Comparison of ENCODE assay signal across 1 cellular context in the genomic region with DNA sequence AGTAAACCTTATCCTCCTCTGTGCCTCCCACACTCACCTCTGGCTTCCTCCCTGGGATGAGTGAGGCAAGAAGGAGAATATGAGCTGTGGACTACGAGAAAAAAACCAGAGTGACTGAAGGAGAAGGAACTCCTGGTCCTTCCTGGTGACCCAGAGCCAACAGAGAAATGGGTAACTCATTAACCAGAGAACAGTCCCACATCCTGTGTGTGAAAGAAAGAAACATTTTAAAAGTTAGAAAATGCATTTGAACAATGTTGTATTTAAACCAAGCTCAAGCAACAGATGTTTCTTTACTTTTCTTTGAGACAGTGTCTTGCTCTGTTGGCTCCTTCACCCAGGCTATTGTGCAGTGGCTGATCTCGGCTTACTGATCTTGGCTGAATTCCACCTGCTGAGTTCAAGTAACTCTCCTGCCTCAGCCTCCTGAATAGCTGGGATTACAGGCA.
TF ChIP-seq lines count a peak whose summit lies in the region.

No MANE protein-coding gene starts in this region.

TF ChIP-seq in GM12878, 131 proteins besides CTCF, POLR2A, EP300 and RAD21 (continued from another document and continues in another):
- TF ChIP-seq, protein P1, sequence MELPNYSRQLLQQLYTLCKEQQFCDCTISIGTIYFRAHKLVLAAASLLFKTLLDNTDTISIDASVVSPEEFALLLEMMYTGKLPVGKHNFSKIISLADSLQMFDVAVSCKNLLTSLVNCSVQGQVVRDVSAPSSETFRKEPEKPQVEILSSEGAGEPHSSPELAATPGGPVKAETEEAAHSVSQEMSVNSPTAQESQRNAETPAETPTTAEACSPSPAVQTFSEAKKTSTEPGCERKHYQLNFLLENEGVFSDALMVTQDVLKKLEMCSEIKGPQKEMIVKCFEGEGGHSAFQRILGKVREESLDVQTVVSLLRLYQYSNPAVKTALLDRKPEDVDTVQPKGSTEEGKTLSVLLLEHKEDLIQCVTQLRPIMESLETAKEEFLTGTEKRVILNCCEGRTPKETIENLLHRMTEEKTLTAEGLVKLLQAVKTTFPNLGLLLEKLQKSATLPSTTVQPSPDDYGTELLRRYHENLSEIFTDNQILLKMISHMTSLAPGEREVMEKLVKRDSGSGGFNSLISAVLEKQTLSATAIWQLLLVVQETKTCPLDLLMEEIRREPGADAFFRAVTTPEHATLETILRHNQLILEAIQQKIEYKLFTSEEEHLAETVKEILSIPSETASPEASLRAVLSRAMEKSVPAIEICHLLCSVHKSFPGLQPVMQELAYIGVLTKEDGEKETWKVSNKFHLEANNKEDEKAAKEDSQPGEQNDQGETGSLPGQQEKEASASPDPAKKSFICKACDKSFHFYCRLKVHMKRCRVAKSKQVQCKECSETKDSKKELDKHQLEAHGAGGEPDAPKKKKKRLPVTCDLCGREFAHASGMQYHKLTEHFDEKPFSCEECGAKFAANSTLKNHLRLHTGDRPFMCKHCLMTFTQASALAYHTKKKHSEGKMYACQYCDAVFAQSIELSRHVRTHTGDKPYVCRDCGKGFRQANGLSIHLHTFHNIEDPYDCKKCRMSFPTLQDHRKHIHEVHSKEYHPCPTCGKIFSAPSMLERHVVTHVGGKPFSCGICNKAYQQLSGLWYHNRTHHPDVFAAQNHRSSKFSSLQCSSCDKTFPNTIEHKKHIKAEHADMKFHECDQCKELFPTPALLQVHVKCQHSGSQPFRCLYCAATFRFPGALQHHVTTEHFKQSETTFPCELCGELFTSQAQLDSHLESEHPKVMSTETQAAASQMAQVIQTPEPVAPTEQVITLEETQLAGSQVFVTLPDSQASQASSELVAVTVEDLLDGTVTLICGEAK (IDR thresholded peaks at IDR 0.05; ENCODE audit: borderline replicate concordance) = no peak
- no peak for TF ChIP-seq SMAD5 (IDR thresholded peaks at IDR 0.05; ENCODE audit: low read depth)
- TF ChIP-seq, protein P2, sequence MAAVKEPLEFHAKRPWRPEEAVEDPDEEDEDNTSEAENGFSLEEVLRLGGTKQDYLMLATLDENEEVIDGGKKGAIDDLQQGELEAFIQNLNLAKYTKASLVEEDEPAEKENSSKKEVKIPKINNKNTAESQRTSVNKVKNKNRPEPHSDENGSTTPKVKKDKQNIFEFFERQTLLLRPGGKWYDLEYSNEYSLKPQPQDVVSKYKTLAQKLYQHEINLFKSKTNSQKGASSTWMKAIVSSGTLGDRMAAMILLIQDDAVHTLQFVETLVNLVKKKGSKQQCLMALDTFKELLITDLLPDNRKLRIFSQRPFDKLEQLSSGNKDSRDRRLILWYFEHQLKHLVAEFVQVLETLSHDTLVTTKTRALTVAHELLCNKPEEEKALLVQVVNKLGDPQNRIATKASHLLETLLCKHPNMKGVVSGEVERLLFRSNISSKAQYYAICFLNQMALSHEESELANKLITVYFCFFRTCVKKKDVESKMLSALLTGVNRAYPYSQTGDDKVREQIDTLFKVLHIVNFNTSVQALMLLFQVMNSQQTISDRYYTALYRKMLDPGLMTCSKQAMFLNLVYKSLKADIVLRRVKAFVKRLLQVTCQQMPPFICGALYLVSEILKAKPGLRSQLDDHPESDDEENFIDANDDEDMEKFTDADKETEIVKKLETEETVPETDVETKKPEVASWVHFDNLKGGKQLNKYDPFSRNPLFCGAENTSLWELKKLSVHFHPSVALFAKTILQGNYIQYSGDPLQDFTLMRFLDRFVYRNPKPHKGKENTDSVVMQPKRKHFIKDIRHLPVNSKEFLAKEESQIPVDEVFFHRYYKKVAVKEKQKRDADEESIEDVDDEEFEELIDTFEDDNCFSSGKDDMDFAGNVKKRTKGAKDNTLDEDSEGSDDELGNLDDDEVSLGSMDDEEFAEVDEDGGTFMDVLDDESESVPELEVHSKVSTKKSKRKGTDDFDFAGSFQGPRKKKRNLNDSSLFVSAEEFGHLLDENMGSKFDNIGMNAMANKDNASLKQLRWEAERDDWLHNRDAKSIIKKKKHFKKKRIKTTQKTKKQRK (IDR thresholded peaks at IDR 0.05; ENCODE audit: low read depth, low read length) = no peak
- no peak for TF ChIP-seq TCF3 (IDR thresholded peaks at IDR 0.05; ENCODE audit: borderline replicate concordance, insufficient read depth, low read depth, low read length)
- TF ChIP-seq CBX5 (IDR thresholded peaks at IDR 0.05; ENCODE audit: low read depth) = no peak
- TF ChIP-seq CHD4 (IDR thresholded peaks at IDR 0.05) = no peak
- no peak for TF ChIP-seq SPI1 (IDR thresholded peaks at IDR 0.05; ENCODE audit: borderline replicate concordance, insufficient read depth, low read depth, low read length)
- no peak for TF ChIP-seq ATF7 (IDR thresholded peaks at IDR 0.05; ENCODE audit: low read depth)
- TF ChIP-seq CREB1 (IDR thresholded peaks at IDR 0.05; ENCODE audit: low read depth) = no peak
- TF ChIP-seq YY1 (IDR thresholded peaks at IDR 0.05; ENCODE audit: low read depth, low read length) = no peak
- TF ChIP-seq, protein P3, sequence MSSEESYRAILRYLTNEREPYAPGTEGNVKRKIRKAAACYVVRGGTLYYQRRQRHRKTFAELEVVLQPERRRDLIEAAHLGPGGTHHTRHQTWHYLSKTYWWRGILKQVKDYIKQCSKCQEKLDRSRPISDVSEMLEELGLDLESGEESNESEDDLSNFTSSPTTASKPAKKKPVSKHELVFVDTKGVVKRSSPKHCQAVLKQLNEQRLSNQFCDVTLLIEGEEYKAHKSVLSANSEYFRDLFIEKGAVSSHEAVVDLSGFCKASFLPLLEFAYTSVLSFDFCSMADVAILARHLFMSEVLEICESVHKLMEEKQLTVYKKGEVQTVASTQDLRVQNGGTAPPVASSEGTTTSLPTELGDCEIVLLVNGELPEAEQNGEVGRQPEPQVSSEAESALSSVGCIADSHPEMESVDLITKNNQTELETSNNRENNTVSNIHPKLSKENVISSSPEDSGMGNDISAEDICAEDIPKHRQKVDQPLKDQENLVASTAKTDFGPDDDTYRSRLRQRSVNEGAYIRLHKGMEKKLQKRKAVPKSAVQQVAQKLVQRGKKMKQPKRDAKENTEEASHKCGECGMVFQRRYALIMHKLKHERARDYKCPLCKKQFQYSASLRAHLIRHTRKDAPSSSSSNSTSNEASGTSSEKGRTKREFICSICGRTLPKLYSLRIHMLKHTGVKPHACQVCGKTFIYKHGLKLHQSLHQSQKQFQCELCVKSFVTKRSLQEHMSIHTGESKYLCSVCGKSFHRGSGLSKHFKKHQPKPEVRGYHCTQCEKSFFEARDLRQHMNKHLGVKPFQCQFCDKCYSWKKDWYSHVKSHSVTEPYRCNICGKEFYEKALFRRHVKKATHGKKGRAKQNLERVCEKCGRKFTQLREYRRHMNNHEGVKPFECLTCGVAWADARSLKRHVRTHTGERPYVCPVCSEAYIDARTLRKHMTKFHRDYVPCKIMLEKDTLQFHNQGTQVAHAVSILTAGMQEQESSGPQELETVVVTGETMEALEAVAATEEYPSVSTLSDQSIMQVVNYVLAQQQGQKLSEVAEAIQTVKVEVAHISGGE (CRISPR knock-in tag; IDR thresholded peaks at IDR 0.05) = no peak
- no peak for TF ChIP-seq PRDM15 (CRISPR knock-in tag; IDR thresholded peaks at IDR 0.05)
- TF ChIP-seq TCF12 (IDR thresholded peaks at IDR 0.05; ENCODE audit: low read depth, low read length) = no peak
- no peak for TF ChIP-seq MXI1 (IDR thresholded peaks at IDR 0.05; ENCODE audit: low read depth, low read length)
- TF ChIP-seq KAT2A (conservative IDR thresholded peaks at IDR 0.05; ENCODE audit: control insufficient read depth, low read depth, low read length) = no peak
- TF ChIP-seq RELB (IDR thresholded peaks at IDR 0.05; ENCODE audit: low read depth) = peak; percentile 58
- TF ChIP-seq EED (IDR thresholded peaks at IDR 0.05; ENCODE audit: low read depth) = peak; percentile 53
- TF ChIP-seq RB1 (IDR thresholded peaks at IDR 0.05; ENCODE audit: borderline replicate concordance) = no peak
- TF ChIP-seq, protein P4, sequence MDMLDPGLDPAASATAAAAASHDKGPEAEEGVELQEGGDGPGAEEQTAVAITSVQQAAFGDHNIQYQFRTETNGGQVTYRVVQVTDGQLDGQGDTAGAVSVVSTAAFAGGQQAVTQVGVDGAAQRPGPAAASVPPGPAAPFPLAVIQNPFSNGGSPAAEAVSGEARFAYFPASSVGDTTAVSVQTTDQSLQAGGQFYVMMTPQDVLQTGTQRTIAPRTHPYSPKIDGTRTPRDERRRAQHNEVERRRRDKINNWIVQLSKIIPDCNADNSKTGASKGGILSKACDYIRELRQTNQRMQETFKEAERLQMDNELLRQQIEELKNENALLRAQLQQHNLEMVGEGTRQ (IDR thresholded peaks at IDR 0.05; ENCODE audit: borderline replicate concordance, low read depth, low read length) = no peak
- TF ChIP-seq IRF3 (IDR thresholded peaks at IDR 0.05) = no peak
- no peak for TF ChIP-seq HDAC6 (IDR thresholded peaks at IDR 0.05; ENCODE audit: unreplicated experiment)
- TF ChIP-seq PAX5 (IDR thresholded peaks at IDR 0.05; ENCODE audit: borderline replicate concordance, low read depth, low read length) = no peak
- no peak for TF ChIP-seq LARP7 (IDR thresholded peaks at IDR 0.05)
- no peak for TF ChIP-seq RELA (IDR thresholded peaks at IDR 0.05; ENCODE audit: borderline replicate concordance, partially characterized antibody)
- no peak for TF ChIP-seq STAT1 (conservative IDR thresholded peaks at IDR 0.05)
- TF ChIP-seq, protein P5, sequence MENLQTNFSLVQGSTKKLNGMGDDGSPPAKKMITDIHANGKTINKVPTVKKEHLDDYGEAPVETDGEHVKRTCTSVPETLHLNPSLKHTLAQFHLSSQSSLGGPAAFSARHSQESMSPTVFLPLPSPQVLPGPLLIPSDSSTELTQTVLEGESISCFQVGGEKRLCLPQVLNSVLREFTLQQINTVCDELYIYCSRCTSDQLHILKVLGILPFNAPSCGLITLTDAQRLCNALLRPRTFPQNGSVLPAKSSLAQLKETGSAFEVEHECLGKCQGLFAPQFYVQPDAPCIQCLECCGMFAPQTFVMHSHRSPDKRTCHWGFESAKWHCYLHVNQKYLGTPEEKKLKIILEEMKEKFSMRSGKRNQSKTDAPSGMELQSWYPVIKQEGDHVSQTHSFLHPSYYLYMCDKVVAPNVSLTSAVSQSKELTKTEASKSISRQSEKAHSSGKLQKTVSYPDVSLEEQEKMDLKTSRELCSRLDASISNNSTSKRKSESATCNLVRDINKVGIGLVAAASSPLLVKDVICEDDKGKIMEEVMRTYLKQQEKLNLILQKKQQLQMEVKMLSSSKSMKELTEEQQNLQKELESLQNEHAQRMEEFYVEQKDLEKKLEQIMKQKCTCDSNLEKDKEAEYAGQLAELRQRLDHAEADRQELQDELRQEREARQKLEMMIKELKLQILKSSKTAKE (IDR thresholded peaks at IDR 0.05; ENCODE audit: low read depth, poor library complexity, severe bottlenecking) = peak; percentile 22
- no peak for TF ChIP-seq CHD1 (IDR thresholded peaks at IDR 0.05; ENCODE audit: low read depth, low read length)
- TF ChIP-seq PAX8 (IDR thresholded peaks at IDR 0.05) = no peak
- no peak for TF ChIP-seq RFX5 (IDR thresholded peaks at IDR 0.05; ENCODE audit: low read depth, low read length)
- TF ChIP-seq, protein P6, sequence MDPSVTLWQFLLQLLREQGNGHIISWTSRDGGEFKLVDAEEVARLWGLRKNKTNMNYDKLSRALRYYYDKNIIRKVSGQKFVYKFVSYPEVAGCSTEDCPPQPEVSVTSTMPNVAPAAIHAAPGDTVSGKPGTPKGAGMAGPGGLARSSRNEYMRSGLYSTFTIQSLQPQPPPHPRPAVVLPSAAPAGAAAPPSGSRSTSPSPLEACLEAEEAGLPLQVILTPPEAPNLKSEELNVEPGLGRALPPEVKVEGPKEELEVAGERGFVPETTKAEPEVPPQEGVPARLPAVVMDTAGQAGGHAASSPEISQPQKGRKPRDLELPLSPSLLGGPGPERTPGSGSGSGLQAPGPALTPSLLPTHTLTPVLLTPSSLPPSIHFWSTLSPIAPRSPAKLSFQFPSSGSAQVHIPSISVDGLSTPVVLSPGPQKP (IDR thresholded peaks at IDR 0.05; ENCODE audit: low read depth, low read length) = no peak
- TF ChIP-seq RUNX3 (IDR thresholded peaks at IDR 0.05; ENCODE audit: low read length) = peak; percentile 20; the same call in 1 of the 2 replicates
- TF ChIP-seq IKZF2 (IDR thresholded peaks at IDR 0.05) = peak; percentile 73 to 81
